8 cellular contexts compared by ENCODE assay signal in genomic region chr12:27652174-27652763, GRCh38. TPM values are rescaled to one million over a fixed set of nuclear protein-coding genes. Genes with fewer than 3 reads are reported as not detected.
DNase-seq lines count a peak whose midpoint lies in the region; ATAC-seq and TF ChIP-seq lines count a peak whose summit lies in the region.

No MANE protein-coding gene starts in this region.

- no peaks in the 10 kb centered on the region for H3K9me2 ChIP-seq in HCT116 (ENCODE audit: insufficient read depth)

- no peak overlapping the region; the same call in 1 of the 2 replicates for H3K27ac ChIP-seq in HCT116 (ENCODE audit: low read depth, low read length)
- no peak overlapping the region for H3K27ac ChIP-seq in heart left ventricle

- H3K4me1 ChIP-seq in HCT116 (ENCODE audit: control insufficient read depth in 1 of 2, insufficient read depth in 2 of 2, low read length in 2 of 2) = no peaks in the 10 kb centered on the region
- peaks cover 0 to 10% (median 2%) of the 10 kb centered on the region in 12 donors for H3K4me1 ChIP-seq in heart left ventricle

- peak; percentile 83 for TF ChIP-seq RAD21 in HCT116 (IDR thresholded peaks at IDR 0.05; ENCODE audit: low read depth)

- peaks cover 0 to 4% of the 10 kb centered on the region in 2 experiments; a peak in 3 of 4 replicates for H3K36me3 ChIP-seq in HCT116 (ENCODE audit: control insufficient read depth in 1 of 2, insufficient read depth in 2 of 2, low read length in 2 of 2)
- peaks cover 0 to 93% (median 44%) of the 10 kb centered on the region in 9 donors for H3K36me3 ChIP-seq in heart left ventricle

- no peaks in the 10 kb centered on the region for H4K20me1 ChIP-seq in HCT116 (ENCODE audit: insufficient read depth)

- H3K79me2 ChIP-seq in HCT116 (ENCODE audit: insufficient read depth, low read length) = no peaks in the 10 kb centered on the region

- peak; percentile 60 for DNase-seq in D341Med (ENCODE audit: low spot score)
- DNase-seq in HCT116 (ENCODE audit: low read depth, low spot score) = peak; percentile 58
- DNase-seq in NCI-H524 treated with DMSO at 0.1 percent for 48 hours (lab: John Stamatoyannopoulos, UW) = peak; percentile 8
- peak; percentile 70 for DNase-seq in amniotic epithelial cell (ENCODE audit: low read depth)
- peak in 2 of 5 donors; percentile 56 to 73 for DNase-seq in heart left ventricle
- peak; percentile 60 for DNase-seq in pulmonary artery endothelial cell (ENCODE audit: low read depth, low spot score)

- H3K27me3 ChIP-seq in HCT116 (ENCODE audit: insufficient read depth, low read length) = no peaks in the 10 kb centered on the region
- H3K27me3 ChIP-seq in heart left ventricle = no peaks in the 10 kb centered on the region

- H3K4me3 ChIP-seq in HCT116 (replicated peaks in 1 of 2; ENCODE audit: low read depth in 1 of 2, low read length in 2 of 2) = no peak overlapping the region
- H3K4me3 ChIP-seq in heart left ventricle = no peak overlapping the region

- CTCF ChIA-PET in HCT116 (lab: Charles Lee) = interaction anchor here (1.4 kb wide), 1 partner anchor 228 kb away, joined by 4 read pairs; no protein-coding TSS in a partner anchor

- no peak overlapping the region for H2AFZ ChIP-seq in HCT116 (ENCODE audit: low read depth, low read length, poor library complexity, severe bottlenecking)

- intact Hi-C loops in HCT116 (cut with micrococcal nuclease) = loop anchor here (1.0 to 2.0 kb wide), 3 partner anchors 217 to 268 kb away; no protein-coding TSS in a partner anchor
- intact Hi-C loops in heart left ventricle (cut with DNase I) = loop anchor here (5.0 to 10.0 kb wide), 6 partner anchors 125 to 317 kb away; partner anchors contain the start of genes PPFIBP1 (in 4 of the 10) and BMAL2 (in 3 of the 10)

- no peak overlapping the region for H3K9ac ChIP-seq in HCT116 (ENCODE audit: low read length)

- TF ChIP-seq CTCF in HCT116 (IDR thresholded peaks at IDR 0.05 in 2 of 3, conservative IDR thresholded peaks at IDR 0.05 in 1 of 3; ENCODE audit: borderline replicate concordance in 1 of 3, insufficient read depth in 1 of 3, low read depth in 2 of 3, low read length in 2 of 3) = peak; percentile 68 to 87 (median 82); a peak in 5 of 6 replicates
- TF ChIP-seq CTCF in heart left ventricle (IDR thresholded peaks at IDR 0.05) = peak; percentile 79 to 95 (median 90)

- RAD21 ChIA-PET in HCT116 (lab: Charles Lee; ENCODE audit: low non-redundant PET in 1 of 2, low total read pairs in 2 of 2, uncharacterized antibody in 2 of 2, unreplicated experiment in 2 of 2) = no interaction called here

- no peak for TF ChIP-seq POLR2A in HCT116 (IDR thresholded peaks at IDR 0.05; ENCODE audit: borderline replicate concordance, extremely low read depth, insufficient read depth, insufficient read length)
- TF ChIP-seq POLR2A in heart left ventricle (IDR thresholded peaks at IDR 0.05) = no peak

- ATAC-seq in HCT116 (peak; percentile 78), heart left ventricle (peak; percentile 67 to 87 (median 78)), HG03469 (IDR thresholded peaks at IDR 0.05; ENCODE audit: unreplicated experiment) (no peak), GM18517 (IDR thresholded peaks at IDR 0.05; ENCODE audit: unreplicated experiment) (no peak)

- POLR2A ChIA-PET in HCT116 (lab: Charles Lee) = no interaction called here

- H3K4me2 ChIP-seq in HCT116 (ENCODE audit: low read length) = no peak overlapping the region

- H3K9me3 ChIP-seq in HCT116 (ENCODE audit: control insufficient read depth in 1 of 2, insufficient read depth in 1 of 2, low read depth in 1 of 2, low read length in 2 of 2) (no peaks in the 10 kb centered on the region), heart left ventricle (no peaks in the 10 kb centered on the region)

- BruUV-seq in HCT116 (replicated peaks; lab: Mats Ljungman, UMichigan) = no TSS peak

- WGBS in heart left ventricle, 4 donors = 41 to 70% (median 42%) methylated on average over 1 of the region's 1 CpG

TF ChIP-seq in HCT116, 20 proteins besides CTCF, POLR2A, EP300 and RAD21:
- TF ChIP-seq ZFX (IDR thresholded peaks at IDR 0.05) (no peak), FOSL1 (IDR thresholded peaks at IDR 0.05; ENCODE audit: low read depth) (no peak), TCF7L2 (IDR thresholded peaks at IDR 0.05; ENCODE audit: borderline replicate concordance, extremely low read depth, insufficient read depth, insufficient read length) (no peak), ATF3 (IDR thresholded peaks at IDR 0.05) (no peak), ZNF274 (IDR thresholded peaks at IDR 0.05; ENCODE audit: low read depth, low read length) (no peak), EGR1 (IDR thresholded peaks at IDR 0.05; ENCODE audit: low read depth) (no peak), SIN3A (IDR thresholded peaks at IDR 0.05; ENCODE audit: low read depth) (no peak)

RNA-seq across cellular contexts. Expression of gene REP15, which starts 44.0 kb away (rescaled TPM):
- total RNA-seq in HCT116 (2021; ENCODE audit: unreplicated experiment) = 0.86 TPM
- polyA plus RNA-seq in HCT116 (2012) = 0.14 and 0.36 TPM in 2 replicates
- total RNA-seq in heart left ventricle = 1 to 10 TPM; 3.7 to 7.9 (median 5.0) TPM
- polyA plus RNA-seq in heart left ventricle = 1 to 10 TPM; 4.4 to 5.2 TPM
- 1.3 and 3.0 TPM in 2 replicates for total RNA-seq in pulmonary artery endothelial cell

RNA-seq across cellular contexts. Expression of gene MRPS35, which starts 58.4 kb away (rescaled TPM):
- total RNA-seq in HCT116 (2021; ENCODE audit: unreplicated experiment) (55.4 TPM), heart left ventricle (10 to 100 TPM; 45.7 to 94.1 (median 59.6) TPM), pulmonary artery endothelial cell (47.8 and 54.3 TPM in 2 replicates)
- polyA plus RNA-seq in HCT116 (2012) = 23.6 and 32.0 TPM in 2 replicates
- polyA plus RNA-seq in heart left ventricle = 10 to 100 TPM; 39.8 to 67.7 TPM

Comparison
In these comparisons a context has a peak if more than half of its experiments do, and no peak if none do; other contexts are left out.
1. ATAC-seq: peak in HCT116 (single experiment) and heart left ventricle (4 of 4); none in HG03469 (single experiment) and GM18517 (single experiment).